1 cellular context compared by ENCODE assay signal in the genomic region with DNA sequence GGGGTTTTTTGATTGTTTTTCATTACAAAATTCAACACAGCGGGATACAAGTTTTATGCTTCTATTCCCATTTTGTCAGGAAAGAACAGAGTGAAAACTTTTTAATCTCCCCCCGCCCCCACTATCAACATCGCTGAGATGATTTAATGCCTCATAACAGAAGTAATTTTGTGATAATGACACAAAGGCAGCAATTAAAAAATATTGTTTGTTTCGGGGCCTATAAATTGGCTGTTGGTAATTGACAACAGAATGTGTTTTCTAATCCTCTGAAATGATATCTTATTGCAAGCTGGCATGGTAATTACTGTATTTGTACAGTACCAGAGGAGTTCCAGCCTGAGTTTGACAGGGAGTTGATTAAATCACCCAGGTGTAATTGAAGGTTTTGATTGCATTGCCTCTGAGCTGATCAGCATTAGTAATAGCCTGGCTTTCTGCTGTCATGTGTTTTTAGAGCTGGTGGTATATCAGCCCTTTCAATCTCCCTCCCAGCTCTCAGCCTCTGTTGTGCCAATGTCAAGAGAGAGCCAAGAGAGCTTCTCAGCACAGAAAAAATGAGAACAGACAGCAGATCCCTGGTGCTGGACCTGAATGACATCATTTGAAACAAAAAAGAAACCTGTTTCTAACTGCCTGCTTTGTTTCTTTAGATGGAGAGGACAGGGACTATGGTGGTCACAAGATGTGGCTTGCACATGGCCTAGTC.
TF ChIP-seq lines count a peak whose summit lies in the region.

No MANE protein-coding gene starts in this region.

TF ChIP-seq in HEK293, 187 proteins besides CTCF, POLR2A, EP300 and RAD21 (continued from another document and continues in another):
- no peak for TF ChIP-seq RBAK (tag by site-specific recombination; IDR thresholded peaks at IDR 0.05)
- TF ChIP-seq ZNF530 (tag by site-specific recombination; IDR thresholded peaks at IDR 0.05; ENCODE audit: low read depth), result no peak
- no peak for TF ChIP-seq ZNF837 (tag by site-specific recombination; IDR thresholded peaks at IDR 0.05)
- no peak for TF ChIP-seq ZNF155 (tag by site-specific recombination; IDR thresholded peaks at IDR 0.05)
- no peak for TF ChIP-seq ZSCAN30 (tag by site-specific recombination; IDR thresholded peaks at IDR 0.05)
- TF ChIP-seq ZNF433 (tag by site-specific recombination; IDR thresholded peaks at IDR 0.05; ENCODE audit: low read depth), result no peak
- TF ChIP-seq ZNF302 (tag by site-specific recombination; IDR thresholded peaks at IDR 0.05; ENCODE audit: low read depth), result no peak
- TF ChIP-seq, protein P1, sequence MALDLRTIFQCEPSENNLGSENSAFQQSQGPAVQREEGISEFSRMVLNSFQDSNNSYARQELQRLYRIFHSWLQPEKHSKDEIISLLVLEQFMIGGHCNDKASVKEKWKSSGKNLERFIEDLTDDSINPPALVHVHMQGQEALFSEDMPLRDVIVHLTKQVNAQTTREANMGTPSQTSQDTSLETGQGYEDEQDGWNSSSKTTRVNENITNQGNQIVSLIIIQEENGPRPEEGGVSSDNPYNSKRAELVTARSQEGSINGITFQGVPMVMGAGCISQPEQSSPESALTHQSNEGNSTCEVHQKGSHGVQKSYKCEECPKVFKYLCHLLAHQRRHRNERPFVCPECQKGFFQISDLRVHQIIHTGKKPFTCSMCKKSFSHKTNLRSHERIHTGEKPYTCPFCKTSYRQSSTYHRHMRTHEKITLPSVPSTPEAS (tag by site-specific recombination; IDR thresholded peaks at IDR 0.05), result peak; percentile 45; the same call in 1 of the 2 replicates
- TF ChIP-seq, protein P2, sequence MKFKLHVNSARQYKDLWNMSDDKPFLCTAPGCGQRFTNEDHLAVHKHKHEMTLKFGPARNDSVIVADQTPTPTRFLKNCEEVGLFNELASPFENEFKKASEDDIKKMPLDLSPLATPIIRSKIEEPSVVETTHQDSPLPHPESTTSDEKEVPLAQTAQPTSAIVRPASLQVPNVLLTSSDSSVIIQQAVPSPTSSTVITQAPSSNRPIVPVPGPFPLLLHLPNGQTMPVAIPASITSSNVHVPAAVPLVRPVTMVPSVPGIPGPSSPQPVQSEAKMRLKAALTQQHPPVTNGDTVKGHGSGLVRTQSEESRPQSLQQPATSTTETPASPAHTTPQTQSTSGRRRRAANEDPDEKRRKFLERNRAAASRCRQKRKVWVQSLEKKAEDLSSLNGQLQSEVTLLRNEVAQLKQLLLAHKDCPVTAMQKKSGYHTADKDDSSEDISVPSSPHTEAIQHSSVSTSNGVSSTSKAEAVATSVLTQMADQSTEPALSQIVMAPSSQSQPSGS (tag by site-specific recombination; IDR thresholded peaks at IDR 0.05; ENCODE audit: low read depth), result peak; percentile 90
- no peak for TF ChIP-seq ZBTB8A (tag by site-specific recombination; IDR thresholded peaks at IDR 0.05)
- TF ChIP-seq ZSCAN16 (tag by site-specific recombination; IDR thresholded peaks at IDR 0.05), result no peak
- no peak for TF ChIP-seq MZF1 (tag by site-specific recombination; IDR thresholded peaks at IDR 0.05; ENCODE audit: borderline replicate concordance)
- TF ChIP-seq ZFHX2 (tag by site-specific recombination; conservative IDR thresholded peaks at IDR 0.05), result no peak
- peak; percentile 54; the same call in 1 of the 2 replicates for TF ChIP-seq ZNF394 (tag by site-specific recombination; IDR thresholded peaks at IDR 0.05; ENCODE audit: borderline replicate concordance)
- no peak for TF ChIP-seq ZNF221 (tag by site-specific recombination; IDR thresholded peaks at IDR 0.05; ENCODE audit: borderline replicate concordance)
- peak; percentile 16; the same call in 1 of the 2 replicates for TF ChIP-seq ZNF596 (tag by site-specific recombination; IDR thresholded peaks at IDR 0.05)
- no peak for TF ChIP-seq ZNF624 (tag by site-specific recombination; IDR thresholded peaks at IDR 0.05)
- TF ChIP-seq, protein P3, sequence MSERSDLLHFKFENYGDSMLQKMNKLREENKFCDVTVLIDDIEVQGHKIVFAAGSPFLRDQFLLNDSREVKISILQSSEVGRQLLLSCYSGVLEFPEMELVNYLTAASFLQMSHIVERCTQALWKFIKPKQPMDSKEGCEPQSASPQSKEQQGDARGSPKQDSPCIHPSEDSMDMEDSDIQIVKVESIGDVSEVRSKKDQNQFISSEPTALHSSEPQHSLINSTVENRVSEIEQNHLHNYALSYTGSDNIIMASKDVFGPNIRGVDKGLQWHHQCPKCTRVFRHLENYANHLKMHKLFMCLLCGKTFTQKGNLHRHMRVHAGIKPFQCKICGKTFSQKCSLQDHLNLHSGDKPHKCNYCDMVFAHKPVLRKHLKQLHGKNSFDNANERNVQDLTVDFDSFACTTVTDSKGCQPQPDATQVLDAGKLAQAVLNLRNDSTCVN (tag by site-specific recombination; optimal IDR thresholded peaks at IDR 0.05), result no peak
- no peak for TF ChIP-seq ZNF174 (tag by site-specific recombination; IDR thresholded peaks at IDR 0.05)
- no peak for TF ChIP-seq KLF1 (tag by site-specific recombination; IDR thresholded peaks at IDR 0.05)
- TF ChIP-seq ZNF701 (tag by site-specific recombination; IDR thresholded peaks at IDR 0.05), result no peak
- no peak for TF ChIP-seq ZFP41 (tag by site-specific recombination; IDR thresholded peaks at IDR 0.05; ENCODE audit: borderline replicate concordance)
- TF ChIP-seq ZNF792 (tag by site-specific recombination; IDR thresholded peaks at IDR 0.05), result no peak
- TF ChIP-seq ZNF561 (tag by site-specific recombination; IDR thresholded peaks at IDR 0.05; ENCODE audit: borderline replicate concordance), result no peak
- no peak for TF ChIP-seq ZNF658 (tag by site-specific recombination; IDR thresholded peaks at IDR 0.05)
- TF ChIP-seq, protein P4, sequence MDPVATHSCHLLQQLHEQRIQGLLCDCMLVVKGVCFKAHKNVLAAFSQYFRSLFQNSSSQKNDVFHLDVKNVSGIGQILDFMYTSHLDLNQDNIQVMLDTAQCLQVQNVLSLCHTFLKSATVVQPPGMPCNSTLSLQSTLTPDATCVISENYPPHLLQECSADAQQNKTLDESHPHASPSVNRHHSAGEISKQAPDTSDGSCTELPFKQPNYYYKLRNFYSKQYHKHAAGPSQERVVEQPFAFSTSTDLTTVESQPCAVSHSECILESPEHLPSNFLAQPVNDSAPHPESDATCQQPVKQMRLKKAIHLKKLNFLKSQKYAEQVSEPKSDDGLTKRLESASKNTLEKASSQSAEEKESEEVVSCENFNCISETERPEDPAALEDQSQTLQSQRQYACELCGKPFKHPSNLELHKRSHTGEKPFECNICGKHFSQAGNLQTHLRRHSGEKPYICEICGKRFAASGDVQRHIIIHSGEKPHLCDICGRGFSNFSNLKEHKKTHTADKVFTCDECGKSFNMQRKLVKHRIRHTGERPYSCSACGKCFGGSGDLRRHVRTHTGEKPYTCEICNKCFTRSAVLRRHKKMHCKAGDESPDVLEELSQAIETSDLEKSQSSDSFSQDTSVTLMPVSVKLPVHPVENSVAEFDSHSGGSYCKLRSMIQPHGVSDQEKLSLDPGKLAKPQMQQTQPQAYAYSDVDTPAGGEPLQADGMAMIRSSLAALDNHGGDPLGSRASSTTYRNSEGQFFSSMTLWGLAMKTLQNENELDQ (tag by site-specific recombination; IDR thresholded peaks at IDR 0.05; ENCODE audit: low read depth), result no peak
- TF ChIP-seq, protein P5, sequence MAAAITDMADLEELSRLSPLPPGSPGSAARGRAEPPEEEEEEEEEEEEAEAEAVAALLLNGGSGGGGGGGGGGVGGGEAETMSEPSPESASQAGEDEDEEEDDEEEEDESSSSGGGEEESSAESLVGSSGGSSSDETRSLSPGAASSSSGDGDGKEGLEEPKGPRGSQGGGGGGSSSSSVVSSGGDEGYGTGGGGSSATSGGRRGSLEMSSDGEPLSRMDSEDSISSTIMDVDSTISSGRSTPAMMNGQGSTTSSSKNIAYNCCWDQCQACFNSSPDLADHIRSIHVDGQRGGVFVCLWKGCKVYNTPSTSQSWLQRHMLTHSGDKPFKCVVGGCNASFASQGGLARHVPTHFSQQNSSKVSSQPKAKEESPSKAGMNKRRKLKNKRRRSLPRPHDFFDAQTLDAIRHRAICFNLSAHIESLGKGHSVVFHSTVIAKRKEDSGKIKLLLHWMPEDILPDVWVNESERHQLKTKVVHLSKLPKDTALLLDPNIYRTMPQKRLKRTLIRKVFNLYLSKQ (tag by site-specific recombination; IDR thresholded peaks at IDR 0.05; ENCODE audit: borderline replicate concordance), result no peak
- no peak for TF ChIP-seq ZNF747 (tag by site-specific recombination; IDR thresholded peaks at IDR 0.05)
- no peak for TF ChIP-seq ZNF404 (tag by site-specific recombination; IDR thresholded peaks at IDR 0.05)
- TF ChIP-seq ZNF600 (tag by site-specific recombination; IDR thresholded peaks at IDR 0.05), result no peak
- TF ChIP-seq IKZF3 (tag by site-specific recombination; IDR thresholded peaks at IDR 0.05), result peak; percentile 95
- TF ChIP-seq, protein P6, sequence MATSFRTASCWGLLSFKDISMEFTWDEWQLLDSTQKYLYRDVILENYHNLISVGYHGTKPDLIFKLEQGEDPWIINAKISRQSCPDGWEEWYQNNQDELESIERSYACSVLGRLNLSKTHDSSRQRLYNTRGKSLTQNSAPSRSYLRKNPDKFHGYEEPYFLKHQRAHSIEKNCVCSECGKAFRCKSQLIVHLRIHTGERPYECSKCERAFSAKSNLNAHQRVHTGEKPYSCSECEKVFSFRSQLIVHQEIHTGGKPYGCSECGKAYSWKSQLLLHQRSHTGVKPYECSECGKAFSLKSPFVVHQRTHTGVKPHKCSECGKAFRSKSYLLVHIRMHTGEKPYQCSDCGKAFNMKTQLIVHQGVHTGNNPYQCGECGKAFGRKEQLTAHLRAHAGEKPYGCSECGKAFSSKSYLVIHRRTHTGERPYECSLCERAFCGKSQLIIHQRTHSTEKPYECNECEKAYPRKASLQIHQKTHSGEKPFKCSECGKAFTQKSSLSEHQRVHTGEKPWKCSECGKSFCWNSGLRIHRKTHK (tag by site-specific recombination; IDR thresholded peaks at IDR 0.05), result no peak
- 0 out of 2 replicates have a peak, but pooled peaks have one; percentile 22 for TF ChIP-seq ZBTB1 (tag by site-specific recombination; IDR thresholded peaks at IDR 0.05)
- TF ChIP-seq, protein P7, sequence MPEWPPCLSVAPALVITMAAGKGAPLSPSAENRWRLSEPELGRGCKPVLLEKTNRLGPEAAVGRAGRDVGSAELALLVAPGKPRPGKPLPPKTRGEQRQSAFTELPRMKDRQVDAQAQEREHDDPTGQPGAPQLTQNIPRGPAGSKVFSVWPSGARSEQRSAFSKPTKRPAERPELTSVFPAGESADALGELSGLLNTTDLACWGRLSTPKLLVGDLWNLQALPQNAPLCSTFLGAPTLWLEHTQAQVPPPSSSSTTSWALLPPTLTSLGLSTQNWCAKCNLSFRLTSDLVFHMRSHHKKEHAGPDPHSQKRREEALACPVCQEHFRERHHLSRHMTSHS (tag by site-specific recombination; IDR thresholded peaks at IDR 0.05), result peak; percentile 69
- TF ChIP-seq, protein P8, sequence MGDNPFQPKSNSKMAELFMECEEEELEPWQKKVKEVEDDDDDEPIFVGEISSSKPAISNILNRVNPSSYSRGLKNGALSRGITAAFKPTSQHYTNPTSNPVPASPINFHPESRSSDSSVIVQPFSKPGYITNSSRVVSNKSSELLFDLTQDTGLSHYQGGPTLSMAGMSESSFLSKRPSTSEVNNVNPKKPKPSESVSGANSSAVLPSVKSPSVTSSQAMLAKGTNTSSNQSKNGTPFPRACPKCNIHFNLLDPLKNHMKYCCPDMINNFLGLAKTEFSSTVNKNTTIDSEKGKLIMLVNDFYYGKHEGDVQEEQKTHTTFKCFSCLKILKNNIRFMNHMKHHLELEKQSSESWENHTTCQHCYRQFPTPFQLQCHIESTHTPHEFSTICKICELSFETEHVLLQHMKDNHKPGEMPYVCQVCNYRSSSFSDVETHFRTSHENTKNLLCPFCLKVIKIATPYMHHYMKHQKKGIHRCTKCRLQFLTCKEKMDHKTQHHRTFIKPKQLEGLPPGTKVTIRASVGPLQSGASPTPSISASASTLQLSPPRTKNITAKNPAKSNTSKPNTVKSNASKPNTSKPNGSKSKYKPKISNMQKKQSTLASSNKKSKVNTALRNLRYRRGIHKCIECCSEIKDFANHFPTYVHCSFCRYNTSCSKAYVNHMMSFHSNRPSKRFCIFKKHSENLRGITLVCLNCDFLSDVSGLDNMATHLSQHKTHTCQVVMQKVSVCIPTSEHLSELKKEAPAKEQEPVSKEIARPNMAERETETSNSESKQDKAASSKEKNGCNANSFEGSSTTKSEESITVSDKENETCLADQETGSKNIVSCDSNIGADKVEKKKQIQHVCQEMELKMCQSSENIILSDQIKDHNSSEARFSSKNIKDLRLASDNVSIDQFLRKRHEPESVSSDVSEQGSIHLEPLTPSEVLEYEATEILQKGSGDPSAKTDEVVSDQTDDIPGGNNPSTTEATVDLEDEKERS (tag by site-specific recombination; IDR thresholded peaks at IDR 0.05), result no peak
- no peak for TF ChIP-seq ZNF548 (tag by site-specific recombination; IDR thresholded peaks at IDR 0.05)
- TF ChIP-seq ZNF169 (tag by site-specific recombination; IDR thresholded peaks at IDR 0.05), result no peak
- no peak for TF ChIP-seq ZNF514 (tag by site-specific recombination; IDR thresholded peaks at IDR 0.05)
- peak; percentile 92 for TF ChIP-seq OSR2 (tag by site-specific recombination; IDR thresholded peaks at IDR 0.05)
- TF ChIP-seq ZFP3 (tag by site-specific recombination; IDR thresholded peaks at IDR 0.05; ENCODE audit: low read depth), result no peak
- TF ChIP-seq, protein P9, sequence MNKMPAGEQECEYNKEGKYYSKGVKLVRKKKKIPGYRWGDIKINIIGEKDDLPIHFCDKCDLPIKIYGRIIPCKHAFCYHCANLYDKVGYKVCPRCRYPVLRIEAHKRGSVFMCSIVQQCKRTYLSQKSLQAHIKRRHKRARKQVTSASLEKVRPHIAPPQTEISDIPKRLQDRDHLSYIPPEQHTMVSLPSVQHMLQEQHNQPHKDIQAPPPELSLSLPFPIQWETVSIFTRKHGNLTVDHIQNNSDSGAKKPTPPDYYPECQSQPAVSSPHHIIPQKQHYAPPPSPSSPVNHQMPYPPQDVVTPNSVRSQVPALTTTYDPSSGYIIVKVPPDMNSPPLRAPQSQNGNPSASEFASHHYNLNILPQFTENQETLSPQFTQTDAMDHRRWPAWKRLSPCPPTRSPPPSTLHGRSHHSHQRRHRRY (tag by site-specific recombination; IDR thresholded peaks at IDR 0.05), result no peak
- TF ChIP-seq ZNF610 (tag by site-specific recombination; IDR thresholded peaks at IDR 0.05; ENCODE audit: borderline replicate concordance), result no peak
- TF ChIP-seq ZNF37A (tag by site-specific recombination; IDR thresholded peaks at IDR 0.05), result no peak
- no peak for TF ChIP-seq ZNF239 (tag by site-specific recombination; IDR thresholded peaks at IDR 0.05)
- TF ChIP-seq ZNF266 (tag by site-specific recombination; IDR thresholded peaks at IDR 0.05; ENCODE audit: low read depth), result no peak
- TF ChIP-seq ZNF140 (tag by site-specific recombination; IDR thresholded peaks at IDR 0.05), result no peak
- TF ChIP-seq KLF16 (tag by site-specific recombination; IDR thresholded peaks at IDR 0.05), result no peak
- TF ChIP-seq KLF7 (tag by site-specific recombination; IDR thresholded peaks at IDR 0.05; ENCODE audit: borderline replicate concordance), result no peak
- no peak for TF ChIP-seq ZNF521 (tag by site-specific recombination; IDR thresholded peaks at IDR 0.05)
- TF ChIP-seq MEIS1 (CRISPR knock-in tag; IDR thresholded peaks at IDR 0.05; ENCODE audit: borderline replicate concordance), result no peak
- TF ChIP-seq HOXD13 (CRISPR knock-in tag; IDR thresholded peaks at IDR 0.05; ENCODE audit: borderline replicate concordance), result no peak
- 0 out of 2 replicates have a peak, but pooled peaks have one; percentile 32 for TF ChIP-seq ZNF558 (tag by site-specific recombination; IDR thresholded peaks at IDR 0.05)
- 0 out of 2 replicates have a peak, but pooled peaks have one; percentile 16 for TF ChIP-seq ZIC2 (tag by site-specific recombination; IDR thresholded peaks at IDR 0.05)
- TF ChIP-seq TRIM28 (IDR thresholded peaks at IDR 0.05; ENCODE audit: borderline replicate concordance, low read length), result no peak
- no peak for TF ChIP-seq ZNF791 (tag by site-specific recombination; IDR thresholded peaks at IDR 0.05)
- no peak for TF ChIP-seq GLI4 (tag by site-specific recombination; IDR thresholded peaks at IDR 0.05)
